In the genomic region with DNA sequence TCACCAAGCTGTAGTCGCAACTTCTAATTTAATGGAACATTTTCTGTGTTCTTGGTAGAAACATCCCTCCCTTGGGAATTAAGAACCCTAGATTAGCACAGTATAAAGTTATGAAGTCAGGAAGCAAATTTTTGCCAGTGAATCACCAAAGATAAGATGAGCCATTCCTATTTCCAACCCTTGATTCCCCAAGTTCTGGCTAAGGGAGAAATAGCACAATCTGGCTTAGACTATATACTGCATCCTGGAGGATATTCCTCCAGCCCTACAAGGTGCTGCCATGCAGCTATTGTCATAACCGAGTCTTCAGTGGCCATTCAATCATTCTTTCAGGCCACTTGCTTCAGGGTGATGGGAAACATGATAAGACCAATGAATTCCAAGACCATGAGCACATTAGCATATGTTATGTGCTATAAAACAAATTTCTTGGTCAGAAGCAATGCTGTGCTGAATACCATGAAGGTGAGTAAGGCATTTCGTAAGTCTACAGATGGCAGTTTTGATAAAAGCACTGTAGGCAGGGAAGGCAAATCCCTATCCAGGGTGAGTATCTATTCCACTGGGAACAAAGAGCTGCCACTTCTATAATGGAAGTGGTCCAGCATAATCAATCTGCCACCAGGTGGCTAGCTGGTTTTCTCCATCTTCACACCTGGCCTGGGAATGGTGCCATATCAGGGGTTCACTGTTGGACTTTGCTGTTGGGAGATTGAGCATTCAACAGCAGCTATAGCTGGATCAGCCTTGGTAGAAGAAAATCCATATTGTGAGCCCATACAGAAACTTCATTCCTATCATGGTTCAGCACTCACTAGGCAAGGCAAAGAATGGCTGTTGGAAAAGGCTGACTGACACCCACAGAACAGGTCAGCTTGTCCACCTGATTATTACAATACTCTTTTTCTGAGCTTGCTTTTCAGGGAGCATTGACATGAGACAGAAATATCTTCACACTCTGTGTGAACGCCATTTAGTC, we compare ENCODE assay signal across 1 cellular context.
TF ChIP-seq lines count a peak whose summit lies in the region.

No MANE protein-coding gene starts in this region.

TF ChIP-seq in HEK293, 187 proteins besides CTCF, POLR2A, EP300 and RAD21 (continued from another document):
- no peak for TF ChIP-seq KLF9 (tag by site-specific recombination; IDR thresholded peaks at IDR 0.05; ENCODE audit: low read depth)
- 0 out of 2 replicates have a peak, but pooled peaks have one; percentile 24 for TF ChIP-seq ZNF24 (tag by site-specific recombination; IDR thresholded peaks at IDR 0.05)
